1 cellular context compared by ENCODE assay signal in genomic region chr16:89261691-89262563, GRCh38.
TF ChIP-seq lines count a peak whose summit lies in the region.

No MANE protein-coding gene starts in this region.

TF ChIP-seq in IMR-90, 13 proteins besides CTCF, POLR2A, EP300 and RAD21:
- no peak for TF ChIP-seq MXI1 (IDR thresholded peaks at IDR 0.05; ENCODE audit: borderline replicate concordance, low read depth, low read length)
- no peak for TF ChIP-seq RFX5 (IDR thresholded peaks at IDR 0.05; ENCODE audit: low read depth, low read length)
- TF ChIP-seq ELK1 (IDR thresholded peaks at IDR 0.05; ENCODE audit: borderline replicate concordance, low read depth, low read length), result no peak
- TF ChIP-seq FOS (IDR thresholded peaks at IDR 0.05; ENCODE audit: low read depth, low read length), result no peak
- no peak for TF ChIP-seq CHD1 (IDR thresholded peaks at IDR 0.05; ENCODE audit: low read depth, low read length)
- TF ChIP-seq RCOR1 (IDR thresholded peaks at IDR 0.05; ENCODE audit: insufficient replicate concordance, low read length), result no peak
- TF ChIP-seq SMC3 (IDR thresholded peaks at IDR 0.05; ENCODE audit: low read depth, low read length), result no peak
- no peak for TF ChIP-seq USF2 (IDR thresholded peaks at IDR 0.05; ENCODE audit: low read depth, low read length)
